In the genomic region with DNA sequence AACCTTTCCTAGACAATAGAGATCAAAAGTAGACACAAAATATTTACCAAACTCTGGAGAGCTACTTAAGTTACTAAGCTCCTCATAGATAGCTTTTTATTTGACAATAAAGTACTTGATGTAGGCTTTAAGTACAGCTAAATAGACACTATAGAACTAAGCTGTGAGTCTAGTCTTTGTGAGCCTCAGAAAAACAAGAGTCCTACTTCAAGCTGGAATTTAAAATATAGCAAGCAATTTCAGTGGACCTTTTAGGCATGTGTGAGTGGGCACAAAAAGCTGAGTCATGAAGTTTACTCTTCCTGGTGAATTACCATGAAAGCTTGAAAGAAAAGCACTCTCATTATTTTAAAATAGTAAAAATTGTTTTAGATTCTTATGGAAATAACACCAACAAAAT, we compare ENCODE assay signal across 9 cellular contexts.
DNase-seq lines count a peak whose midpoint lies in the region; ATAC-seq and TF ChIP-seq lines count a peak whose summit lies in the region.
"Had no signal": no experiment of that assay in that cellular context is flagged by ENCODE, and none has a peak within 500 bp of the region (broad histone marks: within the 10 kb centered on the region; RNA-seq: fewer than 3 reads in every experiment).

No MANE protein-coding gene starts in this region.

- intact Hi-C loops in CD4-positive, alpha-beta T cell (cut with DNase I, micrococcal nuclease), result no loop called here

- H3K36me3 ChIP-seq in lung (ENCODE audit: control insufficient read depth in 2 of 2, insufficient read depth in 2 of 2, low read length in 2 of 2), result no peaks in the 10 kb centered on the region
- no peaks in the 10 kb centered on the region for H3K36me3 ChIP-seq in effector memory CD4-positive, alpha-beta T cell (ENCODE audit: control insufficient read depth, insufficient read depth, low read length)

- no peak overlapping the region for H3K27ac ChIP-seq in CD4-positive, alpha-beta T cell (ENCODE audit: low read depth, low read length)
- no peak overlapping the region for H3K27ac ChIP-seq in lung (ENCODE audit: low read depth in 1 of 2, low read length in 1 of 2)
- H3K27ac ChIP-seq in effector memory CD4-positive, alpha-beta T cell (ENCODE audit: insufficient read depth, low read length, poor library complexity, severe bottlenecking), result no peak overlapping the region

- CTCF ChIA-PET in CD4-positive, alpha-beta T cell (lab: Charles Lee), result interaction anchor here (1.4 to 1.5 kb wide), 2 partner anchors 14 to 48 kb away, joined by 3 to 4 read pairs; no protein-coding TSS in a partner anchor

- peaks cover 32% of the 10 kb centered on the region for H3K36me3 Mint-ChIP-seq in CD4-positive, alpha-beta T cell (ENCODE audit: low read depth)
- peaks cover 12% of the 10 kb centered on the region for H3K36me3 Mint-ChIP-seq in HFFc6 (ENCODE audit: low read depth)
- H3K36me3 Mint-ChIP-seq in activated T-helper 17 cell treated with anti-CD3 and anti-CD28 coated beads, Interleukin-2, amount 50 U/mL, for 72 hours (ENCODE audit: low read depth), result peaks cover 12% of the 10 kb centered on the region

- H3K9me3 ChIP-seq in CD4-positive, alpha-beta T cell (ENCODE audit: control insufficient read depth, low read length), result no peaks in the 10 kb centered on the region
- no peaks in the 10 kb centered on the region for H3K9me3 ChIP-seq in lung (ENCODE audit: control insufficient read depth in 2 of 2, insufficient read depth in 1 of 2, low read length in 1 of 2)
- no peaks in the 10 kb centered on the region for H3K9me3 ChIP-seq in effector memory CD4-positive, alpha-beta T cell (ENCODE audit: control insufficient read depth, low read length)

- DNase-seq in CD4-positive, alpha-beta T cell, result no peak
- DNase-seq in HFFc6, result no peak
- no peak for DNase-seq in lung (ENCODE audit: low spot score)
- no peak for DNase-seq in anterior cingulate cortex (lab: John Stamatoyannopoulos, UW)
- DNase-seq in effector memory CD4-positive, alpha-beta T cell, result no peak
- DNase-seq: stimulated activated naive CD8-positive, alpha-beta T cell treated with anti-CD3 and anti-CD28 coated beads, Interleukin-15, amount 100 ng/mL, for 72 hours had no signal

- H3K9me3 Mint-ChIP-seq in CD4-positive, alpha-beta T cell, result no peaks in the 10 kb centered on the region
- no peaks in the 10 kb centered on the region for H3K9me3 Mint-ChIP-seq in HFFc6
- peaks cover 5% of the 10 kb centered on the region for H3K9me3 Mint-ChIP-seq in activated T-helper 17 cell treated with anti-CD3 and anti-CD28 coated beads, Interleukin-2, amount 50 U/mL, for 72 hours

- H3K4me1 Mint-ChIP-seq in CD4-positive, alpha-beta T cell (ENCODE audit: low read depth), result peaks cover 96% of the 10 kb centered on the region
- H3K4me1 Mint-ChIP-seq in HFFc6 (ENCODE audit: low read depth), result peaks cover 43% of the 10 kb centered on the region
- H3K4me1 Mint-ChIP-seq in activated T-helper 17 cell treated with anti-CD3 and anti-CD28 coated beads, Interleukin-2, amount 50 U/mL, for 72 hours, result peaks cover 35% of the 10 kb centered on the region

- H3K4me1 ChIP-seq in lung (ENCODE audit: control insufficient read depth in 2 of 2, insufficient read depth in 2 of 2, low read length in 2 of 2), result peaks cover 0 to 29% of the 10 kb centered on the region in 2 donors
- H3K4me1 ChIP-seq in effector memory CD4-positive, alpha-beta T cell (ENCODE audit: control insufficient read depth, insufficient read depth, low read length, poor library complexity, severe bottlenecking), result peaks cover 37% of the 10 kb centered on the region

- POLR2A ChIA-PET in CD4-positive, alpha-beta T cell (lab: Charles Lee), result interaction anchor here (0.6 to 1.6 kb wide), 7 partner anchors 9 to 75 kb away, joined by 3 to 6 read pairs (median 4); no protein-coding TSS in a partner anchor

- H3K27me3 Mint-ChIP-seq in CD4-positive, alpha-beta T cell, result no peaks in the 10 kb centered on the region
- no peaks in the 10 kb centered on the region; the same call in 1 of the 2 replicates for H3K27me3 Mint-ChIP-seq in HFFc6 (ENCODE audit: insufficient read depth)
- H3K27me3 Mint-ChIP-seq in activated T-helper 17 cell treated with anti-CD3 and anti-CD28 coated beads, Interleukin-2, amount 50 U/mL, for 72 hours, result no peaks in the 10 kb centered on the region
- H3K27me3 Mint-ChIP-seq: stimulated activated naive CD8-positive, alpha-beta T cell treated with anti-CD3 and anti-CD28 coated beads, Interleukin-15, amount 100 ng/mL, for 72 hours had no signal

- peak overlapping the region; percentile 85 for H3K27ac Mint-ChIP-seq in CD4-positive, alpha-beta T cell
- H3K27ac Mint-ChIP-seq in HFFc6, result peak overlapping the region; percentile 49; the same call in 1 of the 2 replicates
- H3K27ac Mint-ChIP-seq in activated T-helper 17 cell treated with anti-CD3 and anti-CD28 coated beads, Interleukin-2, amount 50 U/mL, for 72 hours, result peak overlapping the region; percentile 83
- H3K27ac Mint-ChIP-seq: stimulated activated naive CD8-positive, alpha-beta T cell treated with anti-CD3 and anti-CD28 coated beads, Interleukin-15, amount 100 ng/mL, for 72 hours had no signal

- peak overlapping the region; percentile 28 for H3K4me3 Mint-ChIP-seq in CD4-positive, alpha-beta T cell
- H3K4me3 Mint-ChIP-seq in HFFc6, result no peak overlapping the region; the same call in 1 of the 2 replicates
- H3K4me3 Mint-ChIP-seq in activated T-helper 17 cell treated with anti-CD3 and anti-CD28 coated beads, Interleukin-2, amount 50 U/mL, for 72 hours, result peak overlapping the region; percentile 85

- no peak for ATAC-seq in CD4-positive, alpha-beta T cell (ENCODE audit: poor library complexity)
- no peak for ATAC-seq in activated T-helper 17 cell treated with anti-CD3 and anti-CD28 coated beads, Interleukin-2, amount 50 U/mL, for 72 hours (replicated peaks)
- ATAC-seq in lung (ENCODE audit: insufficient read depth, low FRiP score) (peak; percentile 48), HG03439 (IDR thresholded peaks at IDR 0.05; ENCODE audit: unreplicated experiment) (no peak), HG02610 (IDR thresholded peaks at IDR 0.05; ENCODE audit: unreplicated experiment) (no peak)
- ATAC-seq: stimulated activated naive CD8-positive, alpha-beta T cell treated with anti-CD3 and anti-CD28 coated beads, Interleukin-15, amount 100 ng/mL, for 72 hours had no signal

- H3K27me3 ChIP-seq in CD4-positive, alpha-beta T cell (ENCODE audit: control insufficient read depth, insufficient read depth, low read length), result no peaks in the 10 kb centered on the region
- no peaks in the 10 kb centered on the region for H3K27me3 ChIP-seq in lung (ENCODE audit: control insufficient read depth, insufficient read depth)
- no peaks in the 10 kb centered on the region for H3K27me3 ChIP-seq in effector memory CD4-positive, alpha-beta T cell (replicated peaks; ENCODE audit: control insufficient read depth, insufficient read depth, low read length, poor library complexity, severe bottlenecking)

- H3K4me3 ChIP-seq in lung, result no peak overlapping the region
- H3K4me3 ChIP-seq in effector memory CD4-positive, alpha-beta T cell (ENCODE audit: insufficient read depth, low read depth, low read length, poor library complexity, severe bottlenecking), result no peak overlapping the region

- no peak for TF ChIP-seq CTCF in CD4-positive, alpha-beta T cell (IDR thresholded peaks at IDR 0.05)
- no peak for TF ChIP-seq CTCF in HFFc6 (IDR thresholded peaks at IDR 0.05)
- no peak for TF ChIP-seq CTCF in lung (IDR thresholded peaks at IDR 0.05; ENCODE audit: control extremely low read depth, extremely low read depth)
